Comparison of ENCODE assay signal across 14 cellular contexts in genomic region chr16:88599092-88599733, GRCh38. TPM values are rescaled to one million over a fixed set of nuclear protein-coding genes. Genes with fewer than 3 reads are reported as not detected.
DNase-seq lines count a peak whose midpoint lies in the region; ATAC-seq, FAIRE-seq and TF ChIP-seq lines count a peak whose summit lies in the region.
"Had no signal": no experiment of that assay in that cellular context is flagged by ENCODE, and none has a peak within 500 bp of the region (broad histone marks: within the 10 kb centered on the region; RNA-seq: fewer than 3 reads in every experiment).

No MANE protein-coding gene starts in this region.

- WGBS in GM12878 (ENCODE audit: insufficient coverage, insufficient replicate concordance, low lambda C conversion rate, missing lambda C conversion rate), result 83% methylated on average over 11 of the region's 14 CpGs

- TF ChIP-seq CTCF in GM12878 (IDR thresholded peaks at IDR 0.05 in 2 of 3, conservative IDR thresholded peaks at IDR 0.05 in 1 of 3; ENCODE audit: control insufficient read depth in 2 of 3, extremely low read depth in 1 of 3, insufficient read depth in 1 of 3, low read depth in 3 of 3, low read length in 3 of 3), result no peak
- no peak for TF ChIP-seq CTCF in gastrocnemius medialis (IDR thresholded peaks at IDR 0.05 in 4 of 5, conservative IDR thresholded peaks at IDR 0.05 in 1 of 5)

- ATAC-seq in GM12878, result no peak
- ATAC-seq in left lobe of liver, result peak; percentile 19
- peak; percentile 76 to 85 for ATAC-seq in gastrocnemius medialis
- no peak for ATAC-seq in GM18517 (IDR thresholded peaks at IDR 0.05; ENCODE audit: unreplicated experiment)

- in situ Hi-C loops in GM12878 (cut with MboI), result no loop called here
- in situ Hi-C loops in gastrocnemius medialis (cut with MboI; ENCODE audit: low sequenced_read_pairs in 4 of 4), result no loop called here

- H3K27me3 ChIP-seq in GM12878 (replicated peaks in 1 of 2; ENCODE audit: control insufficient read depth in 2 of 2, insufficient read depth in 2 of 2, low read length in 1 of 2) (no peaks in the 10 kb centered on the region), gastrocnemius medialis (no peaks in the 10 kb centered on the region)

- intact Hi-C loops in GM12878 (cut with micrococcal nuclease; ENCODE audit: unreplicated experiment), result no loop called here
- intact Hi-C loops in gastrocnemius medialis (cut with DNase I; ENCODE audit: low total_unique reads), result no loop called here

- TF ChIP-seq EP300 in GM12878 (IDR thresholded peaks at IDR 0.05; ENCODE audit: borderline replicate concordance in 1 of 2, control insufficient read depth in 1 of 2, low read depth in 2 of 2, low read length in 2 of 2), result no peak

- FAIRE-seq in GM12891 (lab: Jason Lieb, UNC), result no peak
- no peak for FAIRE-seq in GM12878 (lab: Jason Lieb, UNC)

- H3K4me2 ChIP-seq in GM12878 (ENCODE audit: control insufficient read depth, insufficient read depth), result no peak overlapping the region

- no peaks in the 10 kb centered on the region for H4K20me1 ChIP-seq in GM12878 (ENCODE audit: control insufficient read depth, insufficient read depth)

- RAD21 ChIA-PET in GM12878 (lab: Charles Lee; ENCODE audit: unreplicated experiment), result no interaction called here

- no peak overlapping the region for H3K9ac ChIP-seq in GM12878 (ENCODE audit: control insufficient read depth, insufficient read depth, low read length)

- POLR2A ChIA-PET in GM12878 (lab: Charles Lee), result no interaction called here

- no peaks in the 10 kb centered on the region for H3K9me3 ChIP-seq in GM12878 (replicated peaks; ENCODE audit: control insufficient read depth, insufficient read depth, low read length)
- H3K9me3 ChIP-seq in gastrocnemius medialis, result no peaks in the 10 kb centered on the region

- H3K27ac ChIP-seq in GM12878 (ENCODE audit: control insufficient read depth, insufficient read depth) (no peak overlapping the region), gastrocnemius medialis (peak overlapping the region; percentile 63 to 77 (median 72))
- H3K27ac ChIP-seq: C4-2B, RWPE1 had no signal

- H3K79me2 ChIP-seq in GM12878 (ENCODE audit: control insufficient read depth, insufficient read depth, low read length), result peaks cover 2% of the 10 kb centered on the region; the same call in 1 of the 2 replicates

- H3K36me3 ChIP-seq in GM12878 (ENCODE audit: control insufficient read depth in 2 of 2, insufficient read depth in 2 of 2, low read length in 1 of 2) (peaks cover 23 to 28% of the 10 kb centered on the region in 2 experiments), gastrocnemius medialis (peaks cover 2 to 45% of the 10 kb centered on the region in 2 donors)

- CTCF ChIA-PET in GM12878 (lab: Yijun Ruan, JAX), result no interaction called here

- no peak for DNase-seq in GM12891 (ENCODE audit: insufficient read length, low spot score)
- no peak for DNase-seq in GM12878 (ENCODE audit: low read depth, low spot score)
- peak; percentile 70 for DNase-seq in left lobe of liver (ENCODE audit: low spot score)
- peak; percentile 49 to 69 for DNase-seq in gastrocnemius medialis
- no peak for DNase-seq in NCI-H510A (lab: John Stamatoyannopoulos, UW)
- DNase-seq in GM19240 (ENCODE audit: insufficient read length, low spot score), result no peak
- no peak for DNase-seq in erythroblast (lab: John Stamatoyannopoulos, UW)
- DNase-seq: activated CD4-positive, alpha-beta T cell treated with anti-CD3 and anti-CD28 coated beads for 48 hours; activated naive CD4-positive, alpha-beta T cell treated with anti-CD3 and anti-CD28 coated beads, Interleukin-2, amount 50 U/mL, for 16 hours; endodermal cell; NCI-H2081 had no signal

- TF ChIP-seq POLR2A in GM12891 (IDR thresholded peaks at IDR 0.05; ENCODE audit: low read depth, low read length) (no peak), GM12878 (IDR thresholded peaks at IDR 0.05; ENCODE audit: low read depth, low read length) (0 out of 2 replicates have a peak, but pooled peaks have one; percentile 12), gastrocnemius medialis (IDR thresholded peaks at IDR 0.05) (peak in 1 of 2 donors; percentile 25), erythroblast (IDR thresholded peaks at IDR 0.05; ENCODE audit: low read length) (no peak)

- no TSS peak for BruUV-seq in GM12878 (replicated peaks; lab: Mats Ljungman, UMichigan)

- H3K4me3 ChIP-seq in GM12878 (no peak overlapping the region), gastrocnemius medialis (no peak overlapping the region)

- TF ChIP-seq RAD21 in GM12878 (IDR thresholded peaks at IDR 0.05; ENCODE audit: insufficient read depth, low read depth, low read length), result no peak

- SMC1A ChIA-PET in GM12878 (lab: Charles Lee; ENCODE audit: uncharacterized antibody, unreplicated experiment), result no interaction called here

- no peaks in the 10 kb centered on the region; the same call in 1 of the 2 replicates for H3K4me1 ChIP-seq in GM12878 (ENCODE audit: control insufficient read depth, insufficient read depth, low read length)
- peaks cover 0 to 3% of the 10 kb centered on the region in 2 donors for H3K4me1 ChIP-seq in gastrocnemius medialis

- H2AFZ ChIP-seq in GM12878 (ENCODE audit: control insufficient read depth, low read depth, low read length), result no peak overlapping the region

TF ChIP-seq in GM12891, 5 proteins besides CTCF, POLR2A, EP300 and RAD21:
- TF ChIP-seq POU2F2 (IDR thresholded peaks at IDR 0.05; ENCODE audit: low read depth, low read length), result no peak
- TF ChIP-seq SPI1 (IDR thresholded peaks at IDR 0.05; ENCODE audit: low read depth, low read length), result peak; percentile 60; the same call in 1 of the 2 replicates

TF ChIP-seq in GM12878, 131 proteins besides CTCF, POLR2A, EP300 and RAD21 (continues in another document):
- TF ChIP-seq NR2C1 (IDR thresholded peaks at IDR 0.05) (no peak), ZNF207 (IDR thresholded peaks at IDR 0.05; ENCODE audit: borderline replicate concordance) (no peak), CHD4 (IDR thresholded peaks at IDR 0.05) (no peak)

RNA-seq across cellular contexts. Expression of gene ZC3H18, which starts 29.0 kb away (rescaled TPM):
- polyA plus RNA-seq in GM12891 (2012; ENCODE audit: low read depth, missing spikeins), result 26.0 TPM
- total RNA-seq in GM12878 (2013; cell fraction: nucleolus; rRNA removed), result 32.5 and 33.9 TPM in 2 replicates
- 8.6 and 12.5 TPM in 2 replicates for total RNA-seq in GM12878 (2014; rRNA removed)
- total RNA-seq in GM12878 (2014; rRNA removed; fragmentation: Illumina TruSeq; extraction: Trizol), result 14.9 and 15.9 TPM in 2 replicates
- 50.4 and 58.3 TPM in 2 replicates for total RNA-seq in GM12878 (2021)
- polyA plus RNA-seq in GM12878 (2011; ENCODE audit: low read depth), result 11.2 TPM
- 5.5 and 8.5 TPM in 2 replicates for polyA plus RNA-seq in GM12878 (2011; rRNA removed)
- 10.5 and 12.9 TPM in 2 replicates for polyA plus RNA-seq in GM12878 (2011; cell fraction: cytosol; rRNA removed)
- 33.8 and 48.9 TPM in 2 replicates for polyA plus RNA-seq in GM12878 (2011; cell fraction: nucleus; rRNA removed)
- 24.7 and 25.2 TPM in 2 replicates for polyA plus RNA-seq in GM12878 (2012)
- 14.7 and 29.0 TPM in 2 replicates for polyA plus RNA-seq in GM12878 (2014; fragmentation: Illumina TruSeq; extraction: Trizol)
- 1 to 10 TPM; 1.0 to 3.2 TPM for polyA plus RNA-seq in GM12878 (2014; fragmentation: Nextera tagmentation; extraction: Ambion mirVana)
- 29.1 and 37.5 TPM in 2 replicates for polyA plus RNA-seq in GM12878 (2014; rRNA removed)
- polyA plus RNA-seq in GM12878 (2016; fragmentation: Nextera tagmentation; extraction: Ambion mirVana), result 10 to 100 TPM; 54.1 to 57.0 TPM
- 4.7 and 7.5 TPM in 2 replicates for polyA minus RNA-seq in GM12878 (2011; rRNA and poly(A)+ RNA removed)
- polyA minus RNA-seq in GM12878 (2011; cell fraction: cytosol; rRNA and poly(A)+ RNA removed), result 7.5 and 8.8 TPM in 2 replicates
- 8.5 and 16.6 TPM in 2 replicates for polyA minus RNA-seq in GM12878 (2011; cell fraction: nucleus; rRNA and poly(A)+ RNA removed)
- total RNA-seq in left lobe of liver, result 18.1 TPM
- 10 to 100 TPM; 10.9 to 20.5 (median 18.4) TPM for total RNA-seq in gastrocnemius medialis

RNA-seq across cellular contexts. Expression of gene IL17C, which starts 39.2 kb away (rescaled TPM):
- polyA plus RNA-seq in GM12891 (2012; ENCODE audit: low read depth, missing spikeins), result 0.09 TPM
- not detected in 2 replicates for total RNA-seq in GM12878 (2013; cell fraction: nucleolus; rRNA removed)
- total RNA-seq in GM12878 (2014; rRNA removed) (not detected in 2 replicates), GM12878 (2014; rRNA removed; fragmentation: Illumina TruSeq; extraction: Trizol) (not detected in 2 replicates), GM12878 (2021) (not detected in 2 replicates), left lobe of liver (not detected), gastrocnemius medialis (not detected)
- not detected for polyA plus RNA-seq in GM12878 (2011; ENCODE audit: low read depth)
- polyA plus RNA-seq in GM12878 (2011; rRNA removed) (not detected in 2 replicates), GM12878 (2014; fragmentation: Illumina TruSeq; extraction: Trizol) (not detected in 2 replicates), GM12878 (2014; fragmentation: Nextera tagmentation; extraction: Ambion mirVana) (not detected), GM12878 (2014; rRNA removed) (0.33 TPM in 1 of 2 replicates, not detected in the other), GM12878 (2016; fragmentation: Nextera tagmentation; extraction: Ambion mirVana) (not detected)
- 0.08 and 0.10 TPM in 2 replicates for polyA plus RNA-seq in GM12878 (2011; cell fraction: cytosol; rRNA removed)
- polyA plus RNA-seq in GM12878 (2011; cell fraction: nucleus; rRNA removed), result 0.31 and 0.55 TPM in 2 replicates
- polyA plus RNA-seq in GM12878 (2012), result 0.26 and 0.32 TPM in 2 replicates
- polyA minus RNA-seq in GM12878 (2011; rRNA and poly(A)+ RNA removed), result not detected in 2 replicates
- not detected in 2 replicates for polyA minus RNA-seq in GM12878 (2011; cell fraction: cytosol; rRNA and poly(A)+ RNA removed)
- not detected in 2 replicates for polyA minus RNA-seq in GM12878 (2011; cell fraction: nucleus; rRNA and poly(A)+ RNA removed)
- total RNA-seq: endodermal cell had no signal

RNA-seq across cellular contexts. Expression of gene CYBA, which starts 51.6 kb away (rescaled TPM):
- polyA plus RNA-seq in GM12891 (2012; ENCODE audit: low read depth, missing spikeins), result 416 TPM
- 178 and 189 TPM in 2 replicates for total RNA-seq in GM12878 (2013; cell fraction: nucleolus; rRNA removed)
- 531 and 598 TPM in 2 replicates for total RNA-seq in GM12878 (2014; rRNA removed)
- total RNA-seq in GM12878 (2014; rRNA removed; fragmentation: Illumina TruSeq; extraction: Trizol), result 114 and 132 TPM in 2 replicates
- 373 and 384 TPM in 2 replicates for total RNA-seq in GM12878 (2021)
- polyA plus RNA-seq in GM12878 (2011; ENCODE audit: low read depth), result 92.9 TPM
- polyA plus RNA-seq in GM12878 (2011; rRNA removed), result 29.3 and 78.7 TPM in 2 replicates
- 257 and 379 TPM in 2 replicates for polyA plus RNA-seq in GM12878 (2011; cell fraction: cytosol; rRNA removed)
- 417 and 477 TPM in 2 replicates for polyA plus RNA-seq in GM12878 (2011; cell fraction: nucleus; rRNA removed)
- polyA plus RNA-seq in GM12878 (2012), result 413 and 478 TPM in 2 replicates
- polyA plus RNA-seq in GM12878 (2014; fragmentation: Illumina TruSeq; extraction: Trizol), result 7.9 and 53.2 TPM in 2 replicates
- under 1 TPM; 0.55 to 0.66 TPM for polyA plus RNA-seq in GM12878 (2014; fragmentation: Nextera tagmentation; extraction: Ambion mirVana)
- 551 and 668 TPM in 2 replicates for polyA plus RNA-seq in GM12878 (2014; rRNA removed)
- polyA plus RNA-seq in GM12878 (2016; fragmentation: Nextera tagmentation; extraction: Ambion mirVana), result 100 to 1,000 TPM; 462 to 477 TPM
- polyA minus RNA-seq in GM12878 (2011; rRNA and poly(A)+ RNA removed), result 55.5 and 207 TPM in 2 replicates
- polyA minus RNA-seq in GM12878 (2011; cell fraction: cytosol; rRNA and poly(A)+ RNA removed), result 88.6 and 114 TPM in 2 replicates
- 55.1 and 94.4 TPM in 2 replicates for polyA minus RNA-seq in GM12878 (2011; cell fraction: nucleus; rRNA and poly(A)+ RNA removed)
- 32.5 TPM for total RNA-seq in left lobe of liver
- 10 to 100 TPM in 3 of 4 donors, 1 to 10 TPM in 1; 5.1 to 33.2 (median 28.7) TPM for total RNA-seq in gastrocnemius medialis

Comparison
In these comparisons a context has a peak if more than half of its experiments do, and no peak if none do; other contexts are left out.
1. DNase-seq: peak in left lobe of liver (single experiment) and gastrocnemius medialis (2 of 2); none in GM12891 (single experiment), GM12878 (single experiment), NCI-H510A (single experiment), GM19240 (single experiment) and erythroblast (0 of 2).
2. ATAC-seq: peak in left lobe of liver (single experiment) and gastrocnemius medialis (2 of 2); none in GM12878 (single experiment) and GM18517 (single experiment).